9 cellular contexts compared by ENCODE assay signal in genomic region chr11:102110761-102111010, GRCh38. TPM values are rescaled to one million over a fixed set of nuclear protein-coding genes. Genes with fewer than 3 reads are reported as not detected.
A peak's percentile ranks its signal among the peaks of the same experiment; 100 is the strongest.
DNase-seq lines count a peak whose midpoint lies in the region; ATAC-seq and TF ChIP-seq lines count a peak whose summit lies in the region.
"Had no signal": no experiment of that assay in that cellular context is flagged by ENCODE, and none has a peak within 500 bp of the region (broad histone marks: within the 10 kb centered on the region; RNA-seq: fewer than 3 reads in every experiment).

No MANE protein-coding gene starts in this region.

- H3K9me3 Mint-ChIP-seq in stimulated activated naive B cell treated with anti-CD40 and anti-IgM and Interleukin-4, amounts not matched to agents 10 μg/mL and 1 μg/mL and 100 μg/mL, for 72 hours, result no peaks in the 10 kb centered on the region
- H3K9me3 Mint-ChIP-seq: activated naive CD4-positive, alpha-beta T cell treated with anti-CD3 and anti-CD28 coated beads, Interleukin-2, amount 50 U/mL, for 24 hours had no signal

- peaks cover 36 to 49% of the 10 kb centered on the region in 2 donors for H3K27me3 Mint-ChIP-seq in stimulated activated naive B cell treated with anti-CD40 and anti-IgM and Interleukin-4, amounts not matched to agents 10 μg/mL and 1 μg/mL and 100 μg/mL, for 72 hours

- H3K4me3 ChIP-seq in Panc1 (ENCODE audit: low read depth in 2 of 2, low read length in 2 of 2) (peak overlapping the region; percentile 80 to 83), skeletal muscle satellite cell (ENCODE audit: low read length) (peak overlapping the region; percentile 77)

- H3K9ac ChIP-seq in skeletal muscle satellite cell (ENCODE audit: low read depth, low read length), result peak overlapping the region; percentile 92

- ATAC-seq in GM21447 (IDR thresholded peaks at IDR 0.05; ENCODE audit: unreplicated experiment) (peak; percentile 16), Panc1 (no peak; the same call in 1 of the 2 replicates)
- ATAC-seq in stimulated activated naive B cell treated with anti-CD40 and anti-IgM and Interleukin-4, amounts not matched to agents 10 μg/mL and 1 μg/mL and 100 μg/mL, for 72 hours (replicated peaks), result no peak

- H3K4me1 Mint-ChIP-seq in stimulated activated naive B cell treated with anti-CD40 and anti-IgM and Interleukin-4, amounts not matched to agents 10 μg/mL and 1 μg/mL and 100 μg/mL, for 72 hours, result peaks cover 5 to 18% of the 10 kb centered on the region in 2 donors

- POLR2A ChIA-PET in Panc1 (lab: Charles Lee), result interaction anchor here (0.6 to 0.8 kb wide), 4 partner anchors 29 to 341 kb away, joined by 3 to 21 read pairs (median 4); no protein-coding TSS in a partner anchor

- H3K27ac Mint-ChIP-seq in stimulated activated naive B cell treated with anti-CD40 and anti-IgM and Interleukin-4, amounts not matched to agents 10 μg/mL and 1 μg/mL and 100 μg/mL, for 72 hours, result no peak overlapping the region

- no peak for TF ChIP-seq CTCF in Panc1 (IDR thresholded peaks at IDR 0.05)

- peak overlapping the region; percentile 78 for H3K4me2 ChIP-seq in skeletal muscle satellite cell (ENCODE audit: low read length)

- H3K4me1 ChIP-seq in Panc1 (ENCODE audit: control insufficient read depth, insufficient read depth, low read length) (peaks cover 42% of the 10 kb centered on the region), skeletal muscle satellite cell (ENCODE audit: control insufficient read depth, insufficient read depth, low read length) (peaks cover 32% of the 10 kb centered on the region)

- intact Hi-C loops in Panc1 (cut with micrococcal nuclease; ENCODE audit: unreplicated experiment), result no loop called here

- H3K9me3 ChIP-seq in Panc1 (ENCODE audit: control insufficient read depth, insufficient read depth, low read depth, low read length) (no peaks in the 10 kb centered on the region), skeletal muscle satellite cell (replicated peaks; ENCODE audit: low read length) (no peaks in the 10 kb centered on the region)

- H3K27ac ChIP-seq in Panc1 (ENCODE audit: low read length), result peak overlapping the region; percentile 95

- CTCF ChIA-PET in Panc1 (lab: Charles Lee), result interaction anchor here (0.6 kb wide), 1 partner anchor 54 kb away, joined by 3 read pairs; no protein-coding TSS in a partner anchor

- in situ Hi-C loops in Panc1 (cut with HindIII; ENCODE audit: low pct_unique_long_range_greater_than_20kb, low sequenced_read_pairs), result no loop called here

- DNase-seq in AG08395 (ENCODE audit: low spot score) (peak; percentile 20), Panc1 (ENCODE audit: low read depth, low spot score) (no peak), germinal center (ENCODE audit: low spot score) (peak; percentile 35), ureter (ENCODE audit: low spot score) (no peak), H4 (ENCODE audit: low spot score) (no peak)
- no peak for DNase-seq in stimulated activated naive B cell treated with anti-CD40 and anti-IgM and Interleukin-4, amounts not matched to agents 10 μg/mL and 1 μg/mL and 100 μg/mL, for 72 hours

- H3K4me3 Mint-ChIP-seq in stimulated activated naive B cell treated with anti-CD40 and anti-IgM and Interleukin-4, amounts not matched to agents 10 μg/mL and 1 μg/mL and 100 μg/mL, for 72 hours, result peak overlapping the region in 1 of 2 donors; percentile 61

- H3K36me3 ChIP-seq in Panc1 (ENCODE audit: control insufficient read depth, insufficient read depth, low read length) (peaks cover 18% of the 10 kb centered on the region), skeletal muscle satellite cell (ENCODE audit: insufficient read depth, low read length) (peaks cover 8% of the 10 kb centered on the region)

- H3K27me3 ChIP-seq in Panc1 (ENCODE audit: control insufficient read depth, insufficient read depth, low read length), result no peaks in the 10 kb centered on the region
- H3K27me3 ChIP-seq in skeletal muscle satellite cell (ENCODE audit: control insufficient read depth, insufficient read depth, low read length), result no peaks in the 10 kb centered on the region

- H3K36me3 Mint-ChIP-seq in stimulated activated naive B cell treated with anti-CD40 and anti-IgM and Interleukin-4, amounts not matched to agents 10 μg/mL and 1 μg/mL and 100 μg/mL, for 72 hours, result peaks cover 3 to 4% of the 10 kb centered on the region in 2 donors

- BruUV-seq in Panc1 (replicated peaks; lab: Mats Ljungman, UMichigan), result no TSS peak

RNA-seq across cellular contexts. Expression of gene YAP1, which starts 0.4 kb away (rescaled TPM):
- total RNA-seq in Panc1 (2021; ENCODE audit: unreplicated experiment) (158 TPM), ureter (152 TPM)
- polyA plus RNA-seq in Panc1 (2012; ENCODE audit: insufficient read length), result 103 TPM
- 85.9 and 116 TPM in 2 replicates for total RNA-seq in skeletal muscle satellite cell (2012; rRNA removed)
- total RNA-seq in H4 (2014; rRNA removed; shearing (Covaris generic)), result 32.0 and 41.1 TPM in 2 replicates

Comparison
In these comparisons a context has a peak if more than half of its experiments do, and no peak if none do; other contexts are left out.
1. DNase-seq: peak in AG08395 (single experiment) and germinal center (single experiment); none in Panc1 (single experiment), ureter (single experiment), H4 (single experiment) and stimulated activated naive B cell treated with anti-CD40 and anti-IgM and Interleukin-4, amounts not matched to agents 10 μg/mL and 1 μg/mL and 100 μg/mL, for 72 hours (single experiment).